In genomic region chr16:81797443-81797842, GRCh38 we compare ENCODE assay signal across 9 cellular contexts. TPM values are rescaled to one million over a fixed set of nuclear protein-coding genes. Genes with fewer than 3 reads are reported as not detected.
DNase-seq lines count a peak whose midpoint lies in the region; ATAC-seq, FAIRE-seq and TF ChIP-seq lines count a peak whose summit lies in the region.
"Had no signal": no experiment of that assay in that cellular context is flagged by ENCODE, and none has a peak within 500 bp of the region (broad histone marks: within the 10 kb centered on the region; RNA-seq: fewer than 3 reads in every experiment).

No MANE protein-coding gene starts in this region.

- no TSS peak for BruUV-seq in MCF 10A (replicated peaks; lab: Mats Ljungman, UMichigan)

- no peak for FAIRE-seq in HTR-8/SVneo (lab: Jason Lieb, UNC)

- no peaks in the 10 kb centered on the region for H3K9me3 Mint-ChIP-seq in MCF 10A (ENCODE audit: unreplicated experiment)
- no peaks in the 10 kb centered on the region for H3K9me3 Mint-ChIP-seq in stimulated activated naive CD8-positive, alpha-beta T cell treated with anti-CD3 and anti-CD28 coated beads, Interleukin-15, amount 100 ng/mL, for 72 hours
- H3K9me3 Mint-ChIP-seq: T-cell had no signal

- CTCF ChIA-PET in MCF 10A (lab: Yijun Ruan, JAX), result interaction anchor here (0.6 to 0.7 kb wide), 2 partner anchors 34 to 783 kb away, joined by 3 to 4 read pairs; no protein-coding TSS in a partner anchor

- no peaks in the 10 kb centered on the region for H3K9me3 ChIP-seq in breast epithelium
- H3K9me3 ChIP-seq in T-helper 17 cell (ENCODE audit: control insufficient read depth, low read length, poor library complexity, severe bottlenecking), result no peaks in the 10 kb centered on the region
- no peaks in the 10 kb centered on the region for H3K9me3 ChIP-seq in uterus

- H3K4me3 ChIP-seq in breast epithelium (no peak overlapping the region), uterus (no peak overlapping the region)

- ATAC-seq in HG03064 (IDR thresholded peaks at IDR 0.05; ENCODE audit: low read depth, unreplicated experiment) (peak; percentile 47), T-helper 17 cell (peak; percentile 57)
- peak; percentile 58 for ATAC-seq in stimulated activated naive CD8-positive, alpha-beta T cell treated with anti-CD3 and anti-CD28 coated beads, Interleukin-15, amount 100 ng/mL, for 72 hours

- H3K36me3 Mint-ChIP-seq in MCF 10A (ENCODE audit: insufficient read depth, unreplicated experiment), result no peaks in the 10 kb centered on the region
- no peaks in the 10 kb centered on the region for H3K36me3 Mint-ChIP-seq in T-helper 17 cell (ENCODE audit: low read depth)
- H3K36me3 Mint-ChIP-seq: T-cell had no signal

- intact Hi-C loops in breast epithelium (cut with DNase I; ENCODE audit: low total_unique reads) (no loop called here), MCF 10A (cut with micrococcal nuclease) (no loop called here), uterus (cut with DNase I; ENCODE audit: low total_unique reads) (no loop called here)

- H3K4me3 Mint-ChIP-seq in MCF 10A (ENCODE audit: unreplicated experiment), result no peak overlapping the region
- H3K4me3 Mint-ChIP-seq in T-helper 17 cell, result no peak overlapping the region
- peak overlapping the region; percentile 28 to 29 for H3K4me3 Mint-ChIP-seq in stimulated activated naive CD8-positive, alpha-beta T cell treated with anti-CD3 and anti-CD28 coated beads, Interleukin-15, amount 100 ng/mL, for 72 hours
- H3K4me3 Mint-ChIP-seq: T-cell had no signal

- TF ChIP-seq CTCF in breast epithelium (IDR thresholded peaks at IDR 0.05), result no peak
- no peak for TF ChIP-seq CTCF in MCF 10A (IDR thresholded peaks at IDR 0.05; ENCODE audit: unreplicated experiment)
- TF ChIP-seq CTCF in uterus (IDR thresholded peaks at IDR 0.05), result no peak

- H3K4me1 Mint-ChIP-seq in MCF 10A (ENCODE audit: insufficient read depth, unreplicated experiment), result peaks cover 6% of the 10 kb centered on the region
- H3K4me1 Mint-ChIP-seq in T-helper 17 cell, result peaks cover 8% of the 10 kb centered on the region
- peaks cover 37% of the 10 kb centered on the region for H3K4me1 Mint-ChIP-seq in stimulated activated naive CD8-positive, alpha-beta T cell treated with anti-CD3 and anti-CD28 coated beads, Interleukin-15, amount 100 ng/mL, for 72 hours

- POLR2A ChIA-PET in MCF 10A (lab: Yijun Ruan, JAX), result no interaction called here

- H3K4me1 ChIP-seq in breast epithelium, result no peaks in the 10 kb centered on the region
- H3K4me1 ChIP-seq in uterus, result no peaks in the 10 kb centered on the region

- H3K27me3 Mint-ChIP-seq in MCF 10A (ENCODE audit: insufficient read depth, unreplicated experiment), result no peaks in the 10 kb centered on the region
- H3K27me3 Mint-ChIP-seq in T-helper 17 cell, result peaks cover 10% of the 10 kb centered on the region
- no peaks in the 10 kb centered on the region for H3K27me3 Mint-ChIP-seq in stimulated activated naive CD8-positive, alpha-beta T cell treated with anti-CD3 and anti-CD28 coated beads, Interleukin-15, amount 100 ng/mL, for 72 hours
- H3K27me3 Mint-ChIP-seq: T-cell had no signal

- H3K36me3 ChIP-seq in breast epithelium, result no peaks in the 10 kb centered on the region
- H3K36me3 ChIP-seq in uterus, result no peaks in the 10 kb centered on the region

- H3K27ac Mint-ChIP-seq in MCF 10A (ENCODE audit: low read depth, unreplicated experiment) (no peak overlapping the region), T-helper 17 cell (no peak overlapping the region)
- H3K27ac Mint-ChIP-seq in stimulated activated naive CD8-positive, alpha-beta T cell treated with anti-CD3 and anti-CD28 coated beads, Interleukin-15, amount 100 ng/mL, for 72 hours, result peak overlapping the region in 1 of 2 donors; percentile 70

- TF ChIP-seq POLR2A in breast epithelium (IDR thresholded peaks at IDR 0.05) (no peak), uterus (IDR thresholded peaks at IDR 0.05) (no peak)

- H3K27ac ChIP-seq in breast epithelium, result peak overlapping the region; percentile 53 to 65
- H3K27ac ChIP-seq in uterus, result no peak overlapping the region

- H3K27me3 ChIP-seq in breast epithelium (no peaks in the 10 kb centered on the region), uterus (no peaks in the 10 kb centered on the region)

- DNase-seq in breast epithelium (ENCODE audit: low spot score in 2 of 2) (no peak), MCF 10A (ENCODE audit: unreplicated experiment) (no peak), T-helper 17 cell (no peak), C1 segment of cervical spinal cord (lab: John Stamatoyannopoulos, UW) (no peak), uterus (no peak), HTR-8/SVneo (ENCODE audit: insufficient read length, low spot score) (no peak)
- DNase-seq in stimulated activated naive CD8-positive, alpha-beta T cell treated with anti-CD3 and anti-CD28 coated beads, Interleukin-15, amount 100 ng/mL, for 72 hours, result peak in 1 of 2 donors; percentile 47

RNA-seq across cellular contexts. Expression of gene PLCG2, which starts 18.4 kb away (rescaled TPM):
- total RNA-seq in breast epithelium (10 to 100 TPM; 14.6 to 24.6 (median 24.3) TPM), MCF 10A (2022) (5.2 and 6.0 TPM in 2 replicates), T-helper 17 cell (10 to 100 TPM in 1 of 2 donors, 1 to 10 TPM in 1; 4.2 to 16.2 TPM), uterus (10 to 100 TPM; 11.2 to 39.4 (median 18.8) TPM)

Comparison
In these comparisons a context has a peak if more than half of its experiments do, and no peak if none do; other contexts are left out.
1. H3K27ac ChIP-seq: peak in breast epithelium (2 of 2); none in uterus (0 of 2).
2. H3K4me3 Mint-ChIP-seq: peak in stimulated activated naive CD8-positive, alpha-beta T cell treated with anti-CD3 and anti-CD28 coated beads, Interleukin-15, amount 100 ng/mL, for 72 hours (2 of 2); none in MCF 10A (single experiment) and T-helper 17 cell (single experiment).
3. Peak in every context shown above with its lines, with median percentiles within 50 percentile points of each other: ATAC-seq.